ENCODE assay signal across 23 cellular contexts in the genomic region with DNA sequence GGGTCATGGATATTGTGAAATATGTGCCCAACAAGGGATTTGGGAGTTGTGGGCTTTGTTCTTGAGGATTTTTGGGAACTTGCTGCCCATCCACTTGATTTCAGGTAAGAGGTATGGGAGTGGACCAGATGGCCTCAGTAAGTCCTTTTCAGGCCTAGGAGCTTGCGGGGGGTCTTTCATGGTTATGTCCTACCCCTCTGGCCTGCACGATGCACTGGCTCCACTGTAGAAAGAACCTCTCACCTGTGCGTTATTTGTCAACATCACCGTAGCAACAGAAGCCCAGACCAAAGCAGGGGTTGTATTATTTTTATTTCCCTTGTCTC. TPM values are rescaled to one million over a fixed set of nuclear protein-coding genes. Genes with fewer than 3 reads are reported as not detected.
DNase-seq lines count a peak whose midpoint lies in the region; ATAC-seq, FAIRE-seq and TF ChIP-seq lines count a peak whose summit lies in the region.
"Had no signal": no experiment of that assay in that cellular context is flagged by ENCODE, and none has a peak within 500 bp of the region (broad histone marks: within the 10 kb centered on the region; RNA-seq: fewer than 3 reads in every experiment).

No MANE protein-coding gene starts in this region.

- TF ChIP-seq RAD21 in HepG2 (CRISPR knock-in tag; IDR thresholded peaks at IDR 0.05), result no peak

- DNase-seq in Calu3, result no peak
- DNase-seq in GM13976 (ENCODE audit: low spot score), result peak; percentile 6
- no peak for DNase-seq in HepG2 (ENCODE audit: low spot score)
- peak; percentile 36 for DNase-seq in osteoblast (ENCODE audit: insufficient read length, low spot score, missing footprints)
- DNase-seq in GOT3 (lab: John Stamatoyannopoulos, UW), result no peak
- DNase-seq in uterus, result no peak
- no peak for DNase-seq in Peyer's patch
- DNase-seq: BE2C; Caco-2; CD8-positive, alpha-beta T cell; DMS 273 treated with DMSO at 0.1 percent for 48 hours; DMS79 treated with DMSO at 0.1 percent for 48 hours; EL; GDM1; KG1 had no signal

- no peak overlapping the region for H2AFZ ChIP-seq in HepG2 (ENCODE audit: low read length)
- H2AFZ ChIP-seq in osteoblast (ENCODE audit: low read length), result no peak overlapping the region

- H3K9me3 Mint-ChIP-seq in Calu3 (ENCODE audit: low read depth, unreplicated experiment), result peaks cover 2% of the 10 kb centered on the region
- H3K9me3 Mint-ChIP-seq: CD14-positive monocyte; CD8-positive, alpha-beta T cell had no signal

- H3K27ac Mint-ChIP-seq in Calu3 (ENCODE audit: unreplicated experiment), result peak overlapping the region; percentile 63
- H3K27ac Mint-ChIP-seq: CD8-positive, alpha-beta T cell; IgD-negative memory B cell had no signal

- no peak for TF ChIP-seq EP300 in HepG2 (IDR thresholded peaks at IDR 0.05; ENCODE audit: low read depth in 2 of 2, low read length in 2 of 2)
- TF ChIP-seq EP300 in HepG2 (CRISPR knock-in tag; IDR thresholded peaks at IDR 0.05; ENCODE audit: borderline replicate concordance), result no peak

- H3K79me2 ChIP-seq in HepG2 (ENCODE audit: insufficient read depth, low read length), result no peaks in the 10 kb centered on the region
- no peaks in the 10 kb centered on the region for H3K79me2 ChIP-seq in osteoblast (ENCODE audit: insufficient read depth, low read length)

- H4K20me1 ChIP-seq in HepG2 (ENCODE audit: insufficient read depth, low read length), result no peaks in the 10 kb centered on the region
- no peaks in the 10 kb centered on the region for H4K20me1 ChIP-seq in osteoblast (ENCODE audit: insufficient read depth, low read length)

- H3K4me3 Mint-ChIP-seq in Calu3 (ENCODE audit: low read depth, unreplicated experiment), result no peak overlapping the region
- H3K4me3 Mint-ChIP-seq: CD14-positive monocyte; CD8-positive, alpha-beta T cell; IgD-negative memory B cell had no signal

- no peaks in the 10 kb centered on the region for H3K27me3 Mint-ChIP-seq in Calu3 (ENCODE audit: unreplicated experiment)

- 44% methylated on average over 4 of the region's 4 CpGs for WGBS in HepG2 (ENCODE audit: low lambda C conversion rate)

- TF ChIP-seq POLR2A in HepG2 (IDR thresholded peaks at IDR 0.05; ENCODE audit: insufficient read depth in 1 of 2, low read depth in 2 of 2, low read length in 2 of 2), result no peak
- TF ChIP-seq POLR2A in uterus (IDR thresholded peaks at IDR 0.05), result no peak
- no peak for TF ChIP-seq POLR2A in Peyer's patch (IDR thresholded peaks at IDR 0.05)

- TF ChIP-seq CTCF in Calu3 (IDR thresholded peaks at IDR 0.05; ENCODE audit: unreplicated experiment), result no peak
- no peak for TF ChIP-seq CTCF in GM13976 (IDR thresholded peaks at IDR 0.05; ENCODE audit: borderline replicate concordance, control extremely low read depth, extremely low read depth, insufficient read depth, missing control alignments)
- no peak for TF ChIP-seq CTCF in HepG2 (CRISPR knock-in tag; IDR thresholded peaks at IDR 0.05)
- TF ChIP-seq CTCF in osteoblast (IDR thresholded peaks at IDR 0.05; ENCODE audit: extremely low read depth, low read depth, low read length), result no peak
- no peak for TF ChIP-seq CTCF in uterus (IDR thresholded peaks at IDR 0.05)
- TF ChIP-seq CTCF in Peyer's patch (IDR thresholded peaks at IDR 0.05), result no peak

- peak; percentile 35 for ATAC-seq in HepG2
- no peak for ATAC-seq in GM19397 (IDR thresholded peaks at IDR 0.05; ENCODE audit: unreplicated experiment)
- ATAC-seq: A549; CD8-positive, alpha-beta T cell had no signal

- FAIRE-seq in HepG2 (lab: Jason Lieb, UNC), result no peak
- FAIRE-seq: A549, GM12892, H54 had no signal

- in situ Hi-C loops in GM13976 (cut with MboI; ENCODE audit: low sequenced_read_pairs, unreplicated experiment) (no loop called here), HepG2 (cut with HindIII; ENCODE audit: extremely low pct_ligation_motif_present, low pct_unique_long_range_greater_than_20kb) (loop anchor here (10.0 to 25.0 kb wide), 2 partner anchors 135 to 193 kb away; partner anchors contain the start of gene TUFT1)

- intact Hi-C loops in Calu3 (cut with micrococcal nuclease; ENCODE audit: unreplicated experiment) (no loop called here), HepG2 (cut with micrococcal nuclease; ENCODE audit: unreplicated experiment) (no loop called here), uterus (cut with DNase I; ENCODE audit: low total_unique reads) (loop anchor here (10.0 kb wide), 1 partner anchor 135 kb away; no protein-coding TSS in a partner anchor)

- CTCF ChIA-PET in Calu3 (lab: Charles Lee), result interaction anchor here (0.6 to 2.3 kb wide), 8 partner anchors 9 to 186 kb away, joined by 3 to 7 read pairs (median 4); partner anchors contain the start of gene RIIAD1
- CTCF ChIA-PET in HepG2 (lab: Yijun Ruan, JAX; ENCODE audit: low intra/inter-chr PET ratio, low total read pairs), result no interaction called here

- H3K9me3 ChIP-seq in HepG2 (ENCODE audit: low read length), result no peaks in the 10 kb centered on the region
- no peaks in the 10 kb centered on the region for H3K9me3 ChIP-seq in osteoblast (ENCODE audit: low read depth, low read length)
- H3K9me3 ChIP-seq in uterus, result no peaks in the 10 kb centered on the region
- no peaks in the 10 kb centered on the region for H3K9me3 ChIP-seq in Peyer's patch
- H3K9me3 ChIP-seq: A549, BE2C, Caco-2 had no signal

- no peak overlapping the region for H3K9ac ChIP-seq in HepG2 (ENCODE audit: insufficient read depth, low read depth, low read length)

- H3K27ac ChIP-seq in HepG2 (ENCODE audit: extremely low read length, insufficient read depth, low read length), result no peak overlapping the region
- no peak overlapping the region for H3K27ac ChIP-seq in osteoblast (ENCODE audit: low read depth, low read length)
- H3K27ac ChIP-seq in uterus, result no peak overlapping the region
- H3K27ac ChIP-seq in Peyer's patch, result peak overlapping the region in 1 of 4 donors; percentile 32
- H3K27ac ChIP-seq: A549 had no signal

- POLR2A ChIA-PET in HepG2 (lab: Yijun Ruan, JAX), result no interaction called here

- H3K36me3 ChIP-seq in HepG2 (replicated peaks in 1 of 2; ENCODE audit: control insufficient read depth in 1 of 2, insufficient read depth in 2 of 2, low read length in 2 of 2), result no peaks in the 10 kb centered on the region
- no peaks in the 10 kb centered on the region for H3K36me3 ChIP-seq in osteoblast (ENCODE audit: insufficient read depth, low read length)
- H3K36me3 ChIP-seq in uterus, result no peaks in the 10 kb centered on the region
- no peaks in the 10 kb centered on the region for H3K36me3 ChIP-seq in Peyer's patch
- H3K36me3 ChIP-seq: BE2C had no signal

- peaks cover 35% of the 10 kb centered on the region for H3K4me1 ChIP-seq in HepG2 (ENCODE audit: insufficient read depth, low read length)
- H3K4me1 ChIP-seq in osteoblast (ENCODE audit: insufficient read depth, low read length), result peaks cover 7% of the 10 kb centered on the region
- H3K4me1 ChIP-seq in uterus, result no peaks in the 10 kb centered on the region
- H3K4me1 ChIP-seq in Peyer's patch, result peaks cover 0 to 8% (median 0%) of the 10 kb centered on the region in 4 donors
- H3K4me1 ChIP-seq: A549, Caco-2 had no signal

- BruUV-seq in Calu3 (replicated peaks; lab: Mats Ljungman, UMichigan), result no TSS peak
- no TSS peak for BruUV-seq in HepG2 (replicated peaks; lab: Mats Ljungman, UMichigan)

- H3K36me3 Mint-ChIP-seq in Calu3 (ENCODE audit: insufficient read depth, unreplicated experiment), result peaks cover 10% of the 10 kb centered on the region
- H3K36me3 Mint-ChIP-seq: CD14-positive monocyte; CD8-positive, alpha-beta T cell had no signal

- H3K4me3 ChIP-seq in HepG2 (replicated peaks in 1 of 3; ENCODE audit: insufficient read depth in 1 of 3, low read depth in 2 of 3, low read length in 3 of 3) (peak overlapping the region in 2 of 3 experiments; percentile 42 to 55; a peak in 1 of 6 replicates), osteoblast (ENCODE audit: insufficient read depth, low read length) (no peak overlapping the region), uterus (no peak overlapping the region), Peyer's patch (peak overlapping the region in 1 of 4 donors; percentile 24)
- H3K4me3 ChIP-seq: A549 had no signal

- peaks cover 39% of the 10 kb centered on the region for H3K4me1 Mint-ChIP-seq in Calu3 (ENCODE audit: low read depth, unreplicated experiment)

- H3K27me3 ChIP-seq in HepG2 (ENCODE audit: control insufficient read depth in 1 of 2, insufficient read depth in 2 of 2, low read length in 2 of 2) (peaks cover 0 to 17% of the 10 kb centered on the region in 2 experiments; a peak in 2 of 5 replicates), osteoblast (ENCODE audit: insufficient read depth, low read length) (peaks cover 33% of the 10 kb centered on the region), uterus (no peaks in the 10 kb centered on the region), Peyer's patch (no peaks in the 10 kb centered on the region)
- H3K27me3 ChIP-seq: BE2C had no signal

- peak overlapping the region; percentile 80 for H3K4me2 ChIP-seq in HepG2 (ENCODE audit: low read depth, low read length)
- no peak overlapping the region for H3K4me2 ChIP-seq in osteoblast (ENCODE audit: insufficient read depth, low read length)
- H3K4me2 ChIP-seq: A549 had no signal

RNA-seq across cellular contexts. Expression of gene RIIAD1, which starts 8.6 kb away (rescaled TPM):
- total RNA-seq in Calu3 (2022), result not detected in 2 replicates
- total RNA-seq in HepG2 (2016; rRNA removed; fragmentation: Illumina TruSeq; extraction: Trizol), result not detected in 2 replicates
- total RNA-seq in HepG2 (2016; cell fraction: cytosol; rRNA removed; fragmentation: Illumina TruSeq; extraction: Trizol; ENCODE audit: low read depth), result not detected in 2 replicates
- total RNA-seq in HepG2 (2016; cell fraction: insoluble cytoplasmic fraction; rRNA removed; fragmentation: Illumina TruSeq; extraction: Trizol), result not detected in 2 replicates
- not detected in 2 replicates for total RNA-seq in HepG2 (2016; cell fraction: membrane; rRNA removed; fragmentation: Illumina TruSeq; extraction: Trizol)
- not detected in 2 replicates for total RNA-seq in HepG2 (2016; cell fraction: nucleus; rRNA removed; fragmentation: Illumina TruSeq; extraction: Trizol)
- not detected in 2 replicates for polyA plus RNA-seq in HepG2 (2011; rRNA removed)
- polyA plus RNA-seq in HepG2 (2011; cell fraction: cytosol; rRNA removed), result not detected in 2 replicates
- not detected in 2 replicates for polyA plus RNA-seq in HepG2 (2011; cell fraction: nucleus; rRNA removed)
- not detected in 2 replicates for polyA plus RNA-seq in HepG2 (2012)
- not detected in 2 replicates for polyA plus RNA-seq in HepG2 (2016; cell fraction: cytosol; fragmentation: Illumina TruSeq; extraction: Trizol; ENCODE audit: low read depth)
- not detected in 2 replicates for polyA plus RNA-seq in HepG2 (2016; cell fraction: insoluble cytoplasmic fraction; fragmentation: Illumina TruSeq; extraction: Trizol; ENCODE audit: low read depth)
- not detected in 2 replicates for polyA plus RNA-seq in HepG2 (2016; cell fraction: membrane; fragmentation: Illumina TruSeq; extraction: Trizol; ENCODE audit: low read depth)
- polyA plus RNA-seq in HepG2 (2016; cell fraction: nucleus; fragmentation: Illumina TruSeq; extraction: Trizol; ENCODE audit: insufficient read depth, low read depth), result not detected in 2 replicates
- polyA minus RNA-seq in HepG2 (2011; rRNA and poly(A)+ RNA removed; ENCODE audit: low replicate concordance), result not detected in 2 replicates
- not detected in 2 replicates for polyA minus RNA-seq in HepG2 (2011; cell fraction: cytosol; rRNA and poly(A)+ RNA removed)
- polyA minus RNA-seq in HepG2 (2011; cell fraction: nucleus; rRNA and poly(A)+ RNA removed), result not detected in 2 replicates
- not detected in 2 replicates for total RNA-seq in osteoblast
- total RNA-seq in uterus, result 1 to 10 TPM in 2 of 4 donors, not detected in 2; 1.1 to 4.3 TPM
- total RNA-seq in Peyer's patch, result not detected
- total RNA-seq: CD8-positive, alpha-beta T cell; HT-29 had no signal
- polyA plus RNA-seq: A549, AG04450, CD14-positive monocyte, IgD-negative memory B cell had no signal

RNA-seq across cellular contexts. Expression of gene CELF3, which starts 13.3 kb away (rescaled TPM):
- not detected in 2 replicates for total RNA-seq in Calu3 (2022)
- total RNA-seq in HepG2 (2016; rRNA removed; fragmentation: Illumina TruSeq; extraction: Trizol), result not detected in 2 replicates
- total RNA-seq in HepG2 (2016; cell fraction: cytosol; rRNA removed; fragmentation: Illumina TruSeq; extraction: Trizol; ENCODE audit: low read depth), result not detected in 2 replicates
- not detected in 2 replicates for total RNA-seq in HepG2 (2016; cell fraction: insoluble cytoplasmic fraction; rRNA removed; fragmentation: Illumina TruSeq; extraction: Trizol)
- 0.10 TPM in 1 of 2 replicates, not detected in the other for total RNA-seq in HepG2 (2016; cell fraction: membrane; rRNA removed; fragmentation: Illumina TruSeq; extraction: Trizol)
- not detected in 2 replicates for total RNA-seq in HepG2 (2016; cell fraction: nucleus; rRNA removed; fragmentation: Illumina TruSeq; extraction: Trizol)
- not detected in 2 replicates for polyA plus RNA-seq in HepG2 (2011; rRNA removed)
- 0.03 TPM in 1 of 2 replicates, not detected in the other for polyA plus RNA-seq in HepG2 (2011; cell fraction: cytosol; rRNA removed)
- polyA plus RNA-seq in HepG2 (2011; cell fraction: nucleus; rRNA removed), result 0.05 and 0.09 TPM in 2 replicates
- polyA plus RNA-seq in HepG2 (2012), result 0.11 TPM in 1 of 2 replicates, not detected in the other
- polyA plus RNA-seq in HepG2 (2016; cell fraction: cytosol; fragmentation: Illumina TruSeq; extraction: Trizol; ENCODE audit: low read depth), result not detected in 2 replicates
- 0.25 TPM in 1 of 2 replicates, not detected in the other for polyA plus RNA-seq in HepG2 (2016; cell fraction: insoluble cytoplasmic fraction; fragmentation: Illumina TruSeq; extraction: Trizol; ENCODE audit: low read depth)
- not detected in 2 replicates for polyA plus RNA-seq in HepG2 (2016; cell fraction: membrane; fragmentation: Illumina TruSeq; extraction: Trizol; ENCODE audit: low read depth)
- polyA plus RNA-seq in HepG2 (2016; cell fraction: nucleus; fragmentation: Illumina TruSeq; extraction: Trizol; ENCODE audit: insufficient read depth, low read depth), result not detected in 2 replicates
- polyA minus RNA-seq in HepG2 (2011; rRNA and poly(A)+ RNA removed; ENCODE audit: low replicate concordance), result not detected in 2 replicates
- polyA minus RNA-seq in HepG2 (2011; cell fraction: cytosol; rRNA and poly(A)+ RNA removed), result not detected in 2 replicates
- polyA minus RNA-seq in HepG2 (2011; cell fraction: nucleus; rRNA and poly(A)+ RNA removed), result not detected in 2 replicates
- total RNA-seq in osteoblast, result not detected in 2 replicates
- 1 to 10 TPM in 1 of 4 donors, not detected in 3; 1.2 TPM for total RNA-seq in uterus
- 1 to 10 TPM; 2.5 to 7.7 (median 6.1) TPM for total RNA-seq in Peyer's patch
- total RNA-seq: CD8-positive, alpha-beta T cell had no signal
- polyA plus RNA-seq: A549, AG04450, CD14-positive monocyte, IgD-negative memory B cell had no signal

RNA-seq across cellular contexts. Expression of gene MRPL9, which starts 33.4 kb away (rescaled TPM):
- total RNA-seq in Calu3 (2022) (106 and 118 TPM in 2 replicates), HepG2 (2016; rRNA removed; fragmentation: Illumina TruSeq; extraction: Trizol) (107 and 119 TPM in 2 replicates), osteoblast (68.4 and 73.8 TPM in 2 replicates), uterus (10 to 100 TPM; 54.1 to 88.9 (median 61.8) TPM), Peyer's patch (10 to 100 TPM; 31.3 to 92.4 (median 40.1) TPM)
- total RNA-seq in HepG2 (2016; cell fraction: cytosol; rRNA removed; fragmentation: Illumina TruSeq; extraction: Trizol; ENCODE audit: low read depth), result 60.2 TPM in 2 replicates
- 102 and 120 TPM in 2 replicates for total RNA-seq in HepG2 (2016; cell fraction: insoluble cytoplasmic fraction; rRNA removed; fragmentation: Illumina TruSeq; extraction: Trizol)
- 64.6 and 69.8 TPM in 2 replicates for total RNA-seq in HepG2 (2016; cell fraction: membrane; rRNA removed; fragmentation: Illumina TruSeq; extraction: Trizol)
- total RNA-seq in HepG2 (2016; cell fraction: nucleus; rRNA removed; fragmentation: Illumina TruSeq; extraction: Trizol), result 48.1 and 63.1 TPM in 2 replicates
- polyA plus RNA-seq in HepG2 (2011; rRNA removed), result 64.3 and 72.1 TPM in 2 replicates
- 52.6 and 61.1 TPM in 2 replicates for polyA plus RNA-seq in HepG2 (2011; cell fraction: cytosol; rRNA removed)
- polyA plus RNA-seq in HepG2 (2011; cell fraction: nucleus; rRNA removed), result 70.6 and 76.7 TPM in 2 replicates
- polyA plus RNA-seq in HepG2 (2012), result 66.7 and 75.5 TPM in 2 replicates
- 43.8 and 46.0 TPM in 2 replicates for polyA plus RNA-seq in HepG2 (2016; cell fraction: cytosol; fragmentation: Illumina TruSeq; extraction: Trizol; ENCODE audit: low read depth)
- polyA plus RNA-seq in HepG2 (2016; cell fraction: insoluble cytoplasmic fraction; fragmentation: Illumina TruSeq; extraction: Trizol; ENCODE audit: low read depth), result 120 and 126 TPM in 2 replicates
- 60.2 and 71.9 TPM in 2 replicates for polyA plus RNA-seq in HepG2 (2016; cell fraction: membrane; fragmentation: Illumina TruSeq; extraction: Trizol; ENCODE audit: low read depth)
- polyA plus RNA-seq in HepG2 (2016; cell fraction: nucleus; fragmentation: Illumina TruSeq; extraction: Trizol; ENCODE audit: insufficient read depth, low read depth), result 76.3 and 94.3 TPM in 2 replicates
- 27.1 and 132 TPM in 2 replicates for polyA minus RNA-seq in HepG2 (2011; rRNA and poly(A)+ RNA removed; ENCODE audit: low replicate concordance)
- 36.5 and 37.1 TPM in 2 replicates for polyA minus RNA-seq in HepG2 (2011; cell fraction: cytosol; rRNA and poly(A)+ RNA removed)
- polyA minus RNA-seq in HepG2 (2011; cell fraction: nucleus; rRNA and poly(A)+ RNA removed), result 35.1 and 42.1 TPM in 2 replicates

Comparison
In these comparisons a context has a peak if more than half of its experiments do, and no peak if none do; other contexts are left out.
1. DNase-seq: peak in GM13976 (single experiment) and osteoblast (single experiment); none in Calu3 (single experiment), HepG2 (single experiment), GOT3 (single experiment), uterus (0 of 2) and Peyer's patch (0 of 3).
2. H3K4me3 ChIP-seq: peak in HepG2 (2 of 3); none in osteoblast (single experiment) and uterus (0 of 2).